Comparison of ENCODE assay signal across 4 cellular contexts in genomic region chr9:94339657-94340056, GRCh38. TPM values are rescaled to one million over a fixed set of nuclear protein-coding genes. Genes with fewer than 3 reads are reported as not detected.
"Had no signal": no experiment of that assay in that cellular context is flagged by ENCODE, and none has a peak within 500 bp of the region (broad histone marks: within the 10 kb centered on the region; RNA-seq: fewer than 3 reads in every experiment).

No MANE protein-coding gene starts in this region.

RNA-seq across cellular contexts. Expression of gene NUTM2F, which starts 11.2 kb away (rescaled TPM):
- total RNA-seq: H9, HT-29 had no signal
- polyA plus RNA-seq: HepG2, IgD-negative memory B cell had no signal
